ENCODE assay signal across 7 cellular contexts in the genomic region with DNA sequence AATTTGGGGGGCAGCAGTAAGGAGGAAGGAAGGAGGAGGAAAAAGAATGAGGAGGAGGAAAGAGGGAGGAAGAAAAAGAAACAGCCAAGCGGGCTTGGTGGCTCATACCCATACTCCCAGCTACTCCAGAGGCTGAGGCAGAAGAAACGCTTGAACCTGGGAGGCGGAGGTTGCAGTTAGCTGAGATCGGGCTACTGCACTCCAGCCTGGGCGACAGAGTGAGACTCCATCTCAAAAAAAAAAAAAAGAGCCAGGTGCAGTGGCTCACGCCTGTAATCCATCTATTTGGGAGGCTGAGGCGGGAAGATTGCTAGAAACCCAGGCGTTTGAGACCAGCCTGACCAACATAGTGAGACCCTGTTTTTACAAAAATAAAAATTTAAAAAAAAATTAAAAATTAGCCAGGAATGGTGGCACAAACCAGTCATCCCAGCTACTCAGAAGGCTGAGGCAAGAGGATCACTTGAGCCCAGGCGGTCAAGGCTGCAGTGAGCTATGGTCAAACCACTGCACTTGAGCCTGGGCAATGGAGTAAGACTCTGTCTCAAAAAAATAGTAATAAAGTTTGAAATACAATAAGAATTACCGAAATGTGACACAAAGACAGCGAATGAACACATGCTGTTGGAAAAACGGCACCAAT. TPM values are rescaled to one million over a fixed set of nuclear protein-coding genes. Genes with fewer than 3 reads are reported as not detected.
DNase-seq lines count a peak whose midpoint lies in the region; ATAC-seq and TF ChIP-seq lines count a peak whose summit lies in the region.

No MANE protein-coding gene starts in this region.

- no peaks in the 10 kb centered on the region for H3K9me3 ChIP-seq in endodermal cell (ENCODE audit: control insufficient read depth, low read length)
- no peaks in the 10 kb centered on the region for H3K9me3 ChIP-seq in psoas muscle

- H3K4me1 ChIP-seq in endodermal cell (ENCODE audit: control insufficient read depth, insufficient read depth, low read length) (no peaks in the 10 kb centered on the region), psoas muscle (no peaks in the 10 kb centered on the region)

- peak overlapping the region; percentile 37 for H3K27ac Mint-ChIP-seq in endodermal cell

- peak overlapping the region; percentile 42 for H3K4me3 Mint-ChIP-seq in endodermal cell

- H3K4me3 ChIP-seq in endodermal cell (ENCODE audit: low read length) (peak overlapping the region; percentile 71), psoas muscle (peak overlapping the region; percentile 46)

- no peak overlapping the region for H3K27ac ChIP-seq in endodermal cell (ENCODE audit: low read depth, low read length)
- no peak overlapping the region for H3K27ac ChIP-seq in psoas muscle

- H3K36me3 ChIP-seq in endodermal cell (ENCODE audit: control insufficient read depth, insufficient read depth, low read length) (no peaks in the 10 kb centered on the region), psoas muscle (ENCODE audit: insufficient read depth in 1 of 2, low read depth in 1 of 2) (no peaks in the 10 kb centered on the region)

- H3K27me3 ChIP-seq in endodermal cell (ENCODE audit: control insufficient read depth, insufficient read depth, low read length, poor library complexity, severe bottlenecking), result no peaks in the 10 kb centered on the region
- H3K27me3 ChIP-seq in psoas muscle (ENCODE audit: insufficient read depth in 3 of 3, low read length in 2 of 3), result peaks cover 0 to 5% (median 4%) of the 10 kb centered on the region in 3 donors

- H3K27me3 Mint-ChIP-seq in endodermal cell (ENCODE audit: insufficient read depth), result no peaks in the 10 kb centered on the region

- TF ChIP-seq CTCF in endodermal cell (conservative IDR thresholded peaks at IDR 0.05), result no peak
- no peak for TF ChIP-seq CTCF in psoas muscle (IDR thresholded peaks at IDR 0.05)

- H3K36me3 Mint-ChIP-seq in endodermal cell (ENCODE audit: low read depth), result no peaks in the 10 kb centered on the region

- ATAC-seq in GM21529 (IDR thresholded peaks at IDR 0.05; ENCODE audit: unreplicated experiment) (peak; percentile 14), psoas muscle (no peak), HG03378 (IDR thresholded peaks at IDR 0.05; ENCODE audit: unreplicated experiment) (no peak), HG02678 (IDR thresholded peaks at IDR 0.05; ENCODE audit: unreplicated experiment) (no peak)

- 51 to 72% methylated on average over 7 to 12 of the region's 12 CpGs for WGBS in endodermal cell (ENCODE audit: insufficient coverage in 1 of 2, insufficient read length in 1 of 2), 2 experiments
- 45 to 57% (median 51%) methylated on average over 12 of the region's 12 CpGs for WGBS in psoas muscle, 3 donors

- H3K4me1 Mint-ChIP-seq in endodermal cell, result no peaks in the 10 kb centered on the region

- peak; percentile 72 for DNase-seq in NCI-H2171 treated with DMSO at 0.1 percent for 48 hours (lab: John Stamatoyannopoulos, UW)
- no peak for DNase-seq in endodermal cell
- DNase-seq in psoas muscle, result no peak
- DNase-seq in NCI-H2081 (lab: John Stamatoyannopoulos, UW), result no peak

- H3K9ac ChIP-seq in endodermal cell (ENCODE audit: extremely low read depth, low read length, poor library complexity, severe bottlenecking), result peak overlapping the region; percentile 15

- H3K9me3 Mint-ChIP-seq in endodermal cell, result no peaks in the 10 kb centered on the region

- intact Hi-C loops in psoas muscle (cut with DNase I), result no loop called here

RNA-seq across cellular contexts. Expression of a gene that starts 14.1 kb away (rescaled TPM):
- total RNA-seq in endodermal cell (10 to 100 TPM; 25.9 to 27.8 TPM), psoas muscle (10 to 100 TPM; 11.3 to 18.8 (median 13.0) TPM)
- 22.7 TPM for polyA plus RNA-seq in endodermal cell (2013, experiment 1 of 2)
- polyA plus RNA-seq in endodermal cell (2013, experiment 2 of 2), result 18.5 TPM
- polyA plus RNA-seq in psoas muscle, result 10 to 100 TPM; 11.9 to 23.8 (median 17.7) TPM

RNA-seq across cellular contexts. Expression of a gene that starts 24.9 kb away (rescaled TPM):
- total RNA-seq in endodermal cell (10 to 100 TPM; 37.8 to 47.9 TPM), psoas muscle (1 to 10 TPM; 4.3 to 8.6 (median 6.6) TPM)
- 18.9 TPM for polyA plus RNA-seq in endodermal cell (2013, experiment 1 of 2)
- polyA plus RNA-seq in endodermal cell (2013, experiment 2 of 2), result 16.2 TPM
- 10 to 100 TPM in 1 of 3 donors, 1 to 10 TPM in 2; 3.3 to 32.9 (median 6.5) TPM for polyA plus RNA-seq in psoas muscle

Comparison
In these comparisons a context has a peak if more than half of its experiments do, and no peak if none do; other contexts are left out.
1. RNA of a gene that starts 24.9 kb away (total RNA-seq): 37.8 to 47.9 TPM in endodermal cell; 4.3 to 8.6 TPM in psoas muscle; every median in the first group is over 4 times any median in the second.